27 cellular contexts compared by ENCODE assay signal in the genomic region with DNA sequence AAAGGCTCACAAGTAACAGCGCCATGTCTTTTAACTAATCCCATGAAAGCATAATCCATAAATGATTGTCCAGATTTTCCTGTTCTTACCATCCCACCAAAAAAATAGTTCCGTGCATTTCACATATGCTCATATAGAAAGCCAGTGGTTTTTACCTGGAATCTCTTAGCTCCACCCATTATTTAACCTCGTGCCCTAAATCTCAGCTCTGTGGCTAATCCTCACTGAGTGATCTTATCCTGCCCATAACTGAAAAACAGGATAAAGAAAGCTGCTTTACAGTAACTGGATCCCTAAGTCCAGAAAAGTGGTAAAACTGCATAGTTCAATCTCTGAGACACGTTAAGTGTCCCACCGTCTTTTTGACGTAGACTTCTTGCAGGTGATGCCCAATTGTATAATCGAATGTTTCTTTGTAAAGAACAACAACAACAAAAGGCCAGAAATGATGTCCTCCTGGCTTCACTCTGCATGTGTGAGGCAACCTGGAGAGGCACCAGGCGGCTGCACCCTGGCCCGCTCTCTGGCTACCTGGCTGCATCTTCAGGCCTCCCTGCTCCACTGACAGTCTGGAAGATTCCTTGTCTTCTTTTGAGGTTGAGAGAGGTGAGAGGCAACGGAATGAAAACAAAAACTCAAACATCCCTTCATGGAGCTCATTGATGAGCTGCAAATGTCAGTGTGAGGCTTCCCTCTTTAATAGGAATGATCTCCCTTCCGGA. TPM values are rescaled to one million over a fixed set of nuclear protein-coding genes. Genes with fewer than 3 reads are reported as not detected.
DNase-seq lines count a peak whose midpoint lies in the region; ATAC-seq lines count a peak whose summit lies in the region.
"Had no signal": no experiment of that assay in that cellular context is flagged by ENCODE, and none has a peak within 500 bp of the region (broad histone marks: within the 10 kb centered on the region; RNA-seq: fewer than 3 reads in every experiment).

No MANE protein-coding gene starts in this region.

- H2BK120ac ChIP-seq in mesenchymal stem cell (ENCODE audit: low read depth, low read length), result no peak overlapping the region

- in situ Hi-C loops in GM23248 (cut with MboI), result loop anchor here (25.0 kb wide), 1 partner anchor 228 kb away; no protein-coding TSS in a partner anchor

- H3K9me3 ChIP-seq in GM23248 (ENCODE audit: low read depth) (no peaks in the 10 kb centered on the region), mesenchymal stem cell (ENCODE audit: control insufficient read depth, low read length) (no peaks in the 10 kb centered on the region)
- H3K9me3 ChIP-seq: BE2C, MG63, thoracic aorta, vagina had no signal

- no peak overlapping the region for H4K8ac ChIP-seq in mesenchymal stem cell (ENCODE audit: low read length)

- no peak overlapping the region for H3K18ac ChIP-seq in mesenchymal stem cell (ENCODE audit: low read depth in 1 of 2, low read length in 2 of 2)

- no peak for ATAC-seq in GM18517 (IDR thresholded peaks at IDR 0.05; ENCODE audit: unreplicated experiment)
- ATAC-seq: activated T-cell treated with anti-CD3 and anti-CD28 coated beads, Interleukin-2, amount 50 U/mL, for 4 hours; left lobe of liver had no signal

- H3K79me2 ChIP-seq in GM23248 (ENCODE audit: insufficient read depth), result peaks cover 41% of the 10 kb centered on the region

- no peak overlapping the region for H3K14ac ChIP-seq in mesenchymal stem cell (ENCODE audit: low read length in 2 of 2)

- no peaks in the 10 kb centered on the region for H3K9me2 ChIP-seq in GM23248 (ENCODE audit: insufficient read depth)

- H2BK12ac ChIP-seq in mesenchymal stem cell (ENCODE audit: low read length in 2 of 2), result no peak overlapping the region

- DNase-seq in A172 (ENCODE audit: low spot score), result peak; percentile 61
- no peak for DNase-seq in GM23248
- DNase-seq in NCI-H82 (lab: John Stamatoyannopoulos, UW), result peak; percentile 77
- no peak for DNase-seq in mesenchymal stem cell
- no peak for DNase-seq in ecto neural progenitor cell (ENCODE audit: low spot score)
- no peak for DNase-seq in ureter (ENCODE audit: low spot score)
- no peak for DNase-seq in DMS114 treated with DMSO at 0.1 percent for 48 hours (lab: John Stamatoyannopoulos, UW; ENCODE audit: unreplicated experiment)
- DNase-seq: activated CD4-positive, alpha-beta T cell treated with anti-CD3 and anti-CD28 coated beads, Interleukin-2, amount 10 ng/mL, durations not matched to agents 24 days and 14 days; activated naive CD4-positive, alpha-beta T cell; activated T-cell treated with anti-CD3 and anti-CD28 coated beads, Interleukin-2, amount 50 U/mL, for 4 hours; BE2C; cerebellar nuclear complex; DMS79; KBM-7; MG63; naive B cell; NCI-H1105 treated with DMSO at 0.1 percent for 48 hours; NCI-H1930; NCI-H2227 treated with DMSO at 0.1 percent for 48 hours; NCI-H748 treated with DMSO at 0.1 percent for 48 hours; nucleus accumbens; RPMI8226 had no signal

- peak overlapping the region; percentile 11 for H4K91ac ChIP-seq in mesenchymal stem cell (ENCODE audit: low read length)

- no peak overlapping the region for H2BK15ac ChIP-seq in mesenchymal stem cell (ENCODE audit: low read depth, poor library complexity, severe bottlenecking)

- WGBS in GM23248 (ENCODE audit: low coverage in 1 of 2, low lambda C conversion rate in 2 of 2, missing lambda C conversion rate in 2 of 2), 2 experiments, result 94 to 95% methylated on average over 11 of the region's 11 CpGs
- 88% methylated on average over 11 of the region's 11 CpGs for WGBS in mesenchymal stem cell

- peaks cover 10% of the 10 kb centered on the region for H3K79me1 ChIP-seq in mesenchymal stem cell (replicated peaks; ENCODE audit: low read length, poor library complexity, severe bottlenecking)

- H3K4me2 ChIP-seq in GM23248 (ENCODE audit: unreplicated experiment) (no peak overlapping the region), mesenchymal stem cell (ENCODE audit: low read length, poor library complexity, severe bottlenecking) (no peak overlapping the region)

- H3K9ac ChIP-seq in GM23248, result no peak overlapping the region
- no peak overlapping the region for H3K9ac ChIP-seq in mesenchymal stem cell (ENCODE audit: low read length)

- H2AK5ac ChIP-seq in mesenchymal stem cell (ENCODE audit: low read length, severe bottlenecking), result peak overlapping the region; percentile 26

- peak overlapping the region; percentile 91; the same call in 1 of the 2 replicates for H3K27ac ChIP-seq in GM23248
- no peak overlapping the region for H3K27ac ChIP-seq in mesenchymal stem cell (ENCODE audit: low read length, poor library complexity, severe bottlenecking)
- H3K27ac ChIP-seq: epithelial cell of prostate, vagina had no signal

- H3K23ac ChIP-seq in mesenchymal stem cell (ENCODE audit: low read length in 2 of 2), result no peak overlapping the region

- H2AFZ ChIP-seq in GM23248 (no peak overlapping the region), mesenchymal stem cell (ENCODE audit: low read depth, low read length) (no peak overlapping the region)

- no peaks in the 10 kb centered on the region for H3K27me3 ChIP-seq in GM23248 (replicated peaks; ENCODE audit: insufficient read depth)
- no peaks in the 10 kb centered on the region for H3K27me3 ChIP-seq in mesenchymal stem cell (ENCODE audit: control insufficient read depth in 1 of 2, insufficient read depth in 1 of 2, low read length in 2 of 2)
- H3K27me3 ChIP-seq: BE2C, MG63, vagina had no signal

- no peak overlapping the region for H2BK5ac ChIP-seq in mesenchymal stem cell (ENCODE audit: low read depth, low read length, poor library complexity, severe bottlenecking)

- H3F3A ChIP-seq in GM23248 (ENCODE audit: insufficient read depth), result peaks cover 92% of the 10 kb centered on the region

- H3K4me3 ChIP-seq in GM23248 (no peak overlapping the region), mesenchymal stem cell (ENCODE audit: insufficient read depth in 1 of 2, low read depth in 1 of 2, low read length in 2 of 2) (no peak overlapping the region)
- H3K4me3 ChIP-seq: MG63, thoracic aorta, vagina had no signal

- peaks cover 21% of the 10 kb centered on the region; the same call in 1 of the 2 replicates for H3K36me3 ChIP-seq in GM23248 (ENCODE audit: low read depth)
- H3K36me3 ChIP-seq in mesenchymal stem cell (ENCODE audit: control insufficient read depth in 1 of 2, insufficient read depth in 2 of 2, low read depth in 1 of 2, low read length in 2 of 2), result peaks cover 0 to 36% of the 10 kb centered on the region in 2 experiments
- H3K36me3 ChIP-seq: BE2C, thoracic aorta had no signal

- no peaks in the 10 kb centered on the region for H4K20me1 ChIP-seq in GM23248 (ENCODE audit: insufficient read depth)

- H3K4me1 ChIP-seq in GM23248 (ENCODE audit: insufficient read depth) (peaks cover 95% of the 10 kb centered on the region), mesenchymal stem cell (ENCODE audit: control insufficient read depth, insufficient read depth, low read depth, low read length) (peaks cover 5% of the 10 kb centered on the region)
- H3K4me1 ChIP-seq: BE2C had no signal

- H3K4ac ChIP-seq in mesenchymal stem cell (ENCODE audit: low read depth in 1 of 2, low read length in 2 of 2), result peak overlapping the region in 1 of 2 experiments; percentile 5

RNA-seq across cellular contexts. Expression of a gene that starts 38.6 kb away (rescaled TPM):
- total RNA-seq in A172 (2014; rRNA removed; shearing (Covaris generic)), result 190 and 290 TPM in 2 replicates
- 86.2 and 93.2 TPM in 2 replicates for total RNA-seq in GM23248 (2014; rRNA removed; shearing (Covaris generic))
- 48.8 and 50.5 TPM in 2 replicates for polyA plus RNA-seq in GM23248 (2016; fragmentation: Nextera tagmentation; extraction: Ambion mirVana)
- polyA plus RNA-seq in mesenchymal stem cell (2013, experiment 1 of 2), result 84.1 TPM
- polyA plus RNA-seq in mesenchymal stem cell (2013, experiment 2 of 2), result 88.8 TPM
- 56.9 TPM for total RNA-seq in ureter

Comparison
In these comparisons a context has a peak if more than half of its experiments do, and no peak if none do; other contexts are left out.
1. DNase-seq: peak in A172 (single experiment) and NCI-H82 (single experiment); none in GM23248 (single experiment), mesenchymal stem cell (single experiment), ecto neural progenitor cell (single experiment), ureter (single experiment) and DMS114 treated with DMSO at 0.1 percent for 48 hours (single experiment).